Comparison of ENCODE assay signal across 8 cellular contexts in genomic region chr19:54189668-54190502, GRCh38. TPM values are rescaled to one million over a fixed set of nuclear protein-coding genes. Genes with fewer than 3 reads are reported as not detected.
DNase-seq lines count a peak whose midpoint lies in the region; ATAC-seq, FAIRE-seq and TF ChIP-seq lines count a peak whose summit lies in the region.

No MANE protein-coding gene starts in this region.

- peak; percentile 41 for ATAC-seq in HG02973 (IDR thresholded peaks at IDR 0.05; ENCODE audit: unreplicated experiment)
- ATAC-seq in right cardiac atrium: peak; percentile 86 to 87
- peak; percentile 76 to 81 (median 79) for ATAC-seq in psoas muscle

- H3K79me2 ChIP-seq in astrocyte (ENCODE audit: insufficient read depth, low read length): peaks cover 46% of the 10 kb centered on the region

- H3K27ac Mint-ChIP-seq in astrocyte (ENCODE audit: unreplicated experiment): peak overlapping the region; percentile 96

- WGBS in right cardiac atrium: under 1% methylated on average over 71 of the region's 71 CpGs
- 0 to 1% (median 1%) methylated on average over 69 to 71 of the region's 71 CpGs for WGBS in psoas muscle, 3 donors

- H3K27ac ChIP-seq in astrocyte (ENCODE audit: low read depth, low read length): peak overlapping the region; percentile 99
- peak overlapping the region; percentile 95 for H3K27ac ChIP-seq in right cardiac atrium (ENCODE audit: low read length)
- peak overlapping the region; percentile 99 for H3K27ac ChIP-seq in psoas muscle

- no peak for TF ChIP-seq CTCF in astrocyte (IDR thresholded peaks at IDR 0.05; ENCODE audit: insufficient read depth, low read depth, low read length)
- TF ChIP-seq CTCF in psoas muscle (IDR thresholded peaks at IDR 0.05): no peak

- peaks cover 36% of the 10 kb centered on the region for H4K20me1 ChIP-seq in astrocyte (ENCODE audit: insufficient read depth, low read length)

- H3K36me3 ChIP-seq in astrocyte (ENCODE audit: insufficient read depth, low read length) (peaks cover 3% of the 10 kb centered on the region), psoas muscle (ENCODE audit: insufficient read depth in 1 of 2, low read depth in 1 of 2) (peaks cover 6 to 37% of the 10 kb centered on the region in 2 donors)

- peak overlapping the region; percentile 96 for H3K9ac ChIP-seq in astrocyte (ENCODE audit: low read length)

- peak overlapping the region; percentile 97 for H3K4me2 ChIP-seq in astrocyte (ENCODE audit: low read length)

- FAIRE-seq in GM18507 (lab: Jason Lieb, UNC): peak; percentile 100
- FAIRE-seq in astrocyte (lab: Jason Lieb, UNC): peak; percentile 78
- peak; percentile 98 for FAIRE-seq in urothelium cell line (lab: Jason Lieb, UNC)

- no peaks in the 10 kb centered on the region for H3K27me3 ChIP-seq in astrocyte (ENCODE audit: insufficient read depth, low read length)
- H3K27me3 ChIP-seq in right cardiac atrium (ENCODE audit: control insufficient read depth, insufficient read depth): no peaks in the 10 kb centered on the region
- no peaks in the 10 kb centered on the region for H3K27me3 ChIP-seq in psoas muscle (ENCODE audit: insufficient read depth in 3 of 3, low read length in 2 of 3)

- H3K4me3 ChIP-seq in astrocyte (ENCODE audit: insufficient read depth, low read depth, low read length): peak overlapping the region; percentile 82
- peak overlapping the region; percentile 53 for H3K4me3 ChIP-seq in right cardiac atrium (ENCODE audit: low read length)
- peak overlapping the region; percentile 75 for H3K4me3 ChIP-seq in psoas muscle

- peak overlapping the region; percentile 95 for H3K4me3 Mint-ChIP-seq in astrocyte (ENCODE audit: unreplicated experiment)

- H3K9me3 Mint-ChIP-seq in astrocyte (ENCODE audit: unreplicated experiment): no peaks in the 10 kb centered on the region

- peaks cover 15% of the 10 kb centered on the region for H3K4me1 ChIP-seq in astrocyte (ENCODE audit: insufficient read depth, low read length)
- peaks cover 2% of the 10 kb centered on the region for H3K4me1 ChIP-seq in right cardiac atrium (ENCODE audit: control insufficient read depth, insufficient read depth, low read length)
- peaks cover 17% of the 10 kb centered on the region for H3K4me1 ChIP-seq in psoas muscle

- no peaks in the 10 kb centered on the region for H3K27me3 Mint-ChIP-seq in astrocyte (ENCODE audit: low read depth, unreplicated experiment)

- H3K4me1 Mint-ChIP-seq in astrocyte (ENCODE audit: low read depth, unreplicated experiment): peaks cover 7% of the 10 kb centered on the region

- peak overlapping the region; percentile 93 for H2AFZ ChIP-seq in astrocyte (ENCODE audit: low read depth, low read length)

- H3K9me3 ChIP-seq in astrocyte (ENCODE audit: insufficient read depth, low read depth, low read length): no peaks in the 10 kb centered on the region
- no peaks in the 10 kb centered on the region for H3K9me3 ChIP-seq in right cardiac atrium (ENCODE audit: control insufficient read depth, low read length)
- H3K9me3 ChIP-seq in psoas muscle: no peaks in the 10 kb centered on the region

- peak; percentile 87 for DNase-seq in GM18507 (ENCODE audit: extremely low spot score, insufficient read length, low read depth)
- DNase-seq in NCI-H1930 (lab: John Stamatoyannopoulos, UW): peak; percentile 100
- DNase-seq in T-helper 22 cell (ENCODE audit: low read depth): peak; percentile 100
- peak; percentile 99 for DNase-seq in astrocyte (ENCODE audit: low read depth)
- DNase-seq in right cardiac atrium: peak; percentile 100
- DNase-seq in psoas muscle: peak; percentile 100
- peak; percentile 92 for DNase-seq in urothelium cell line (ENCODE audit: low spot score)

- peaks cover 10% of the 10 kb centered on the region for H3K36me3 Mint-ChIP-seq in astrocyte (ENCODE audit: low read depth, unreplicated experiment)

- intact Hi-C loops in right cardiac atrium (cut with DNase I): no loop called here
- intact Hi-C loops in psoas muscle (cut with DNase I): loop anchor here in 1 of 2 donors (5.0 kb wide), 1 partner anchor 668 kb away; no protein-coding TSS in a partner anchor

RNA-seq across cellular contexts. Expression of gene MBOAT7, which starts 0.5 kb away (rescaled TPM):
- total RNA-seq in astrocyte (145 and 162 TPM in 2 replicates), right cardiac atrium (10 to 100 TPM; 18.9 to 23.6 (median 21.4) TPM), psoas muscle (10 to 100 TPM in 3 of 4 donors, 1 to 10 TPM in 1; 6.2 to 17.8 (median 11.4) TPM)
- polyA plus RNA-seq in right cardiac atrium (16.1 TPM), psoas muscle (10 to 100 TPM in 1 of 3 donors, 1 to 10 TPM in 2; 6.3 to 11.4 (median 8.4) TPM)

RNA-seq across cellular contexts. Expression of gene TSEN34, which starts 1.2 kb away (rescaled TPM):
- total RNA-seq in astrocyte (50.1 and 52.6 TPM in 2 replicates), right cardiac atrium (10 to 100 TPM; 17.6 to 22.1 (median 18.3) TPM), psoas muscle (10 to 100 TPM; 17.4 to 44.6 (median 19.2) TPM)
- polyA plus RNA-seq in right cardiac atrium (20.9 TPM), psoas muscle (10 to 100 TPM; 15.5 to 42.6 (median 24.5) TPM)

RNA-seq across cellular contexts. Expression of gene RPS9, which starts 10.8 kb away (rescaled TPM):
- total RNA-seq in astrocyte: 685 and 779 TPM in 2 replicates
- 100 to 1,000 TPM; 704 to 879 (median 833) TPM for total RNA-seq in right cardiac atrium
- 1,572 TPM for polyA plus RNA-seq in right cardiac atrium
- 100 to 1,000 TPM; 479 to 705 (median 663) TPM for total RNA-seq in psoas muscle
- polyA plus RNA-seq in psoas muscle: 1,000 to 10,000 TPM; 1,294 to 2,049 (median 1,972) TPM

RNA-seq across cellular contexts. Expression of gene TMC4, which starts 16.9 kb away (rescaled TPM):
- total RNA-seq in astrocyte: 0.94 and 1.9 TPM in 2 replicates
- total RNA-seq in right cardiac atrium: 1 to 10 TPM; 1.0 to 3.8 (median 2.5) TPM
- 2.3 TPM for polyA plus RNA-seq in right cardiac atrium
- total RNA-seq in psoas muscle: 1 to 10 TPM in 1 of 4 donors, under 1 TPM in 2, not detected in 1; 0.55 to 2.5 (median 0.74) TPM
- under 1 TPM; 0.64 to 0.70 (median 0.70) TPM for polyA plus RNA-seq in psoas muscle

RNA-seq across cellular contexts. Expression of gene LENG1, which starts 30.4 kb away (rescaled TPM):
- 4.1 and 4.8 TPM in 2 replicates for total RNA-seq in astrocyte
- total RNA-seq in right cardiac atrium: 1 to 10 TPM; 5.3 to 7.6 (median 7.0) TPM
- 11.0 TPM for polyA plus RNA-seq in right cardiac atrium
- total RNA-seq in psoas muscle: 10 to 100 TPM in 1 of 4 donors, 1 to 10 TPM in 3; 5.8 to 10.2 (median 7.0) TPM
- 10 to 100 TPM; 11.4 to 19.6 (median 12.1) TPM for polyA plus RNA-seq in psoas muscle

Comparison
In these comparisons a context has a peak if more than half of its experiments do, and no peak if none do; other contexts are left out.
1. Peak in every context shown above with its lines: DNase-seq, ATAC-seq, H3K4me3 ChIP-seq and H3K27ac ChIP-seq.